Comparison of ENCODE assay signal across 8 cellular contexts in genomic region chr3:52770581-52771333, GRCh38. TPM values are rescaled to one million over a fixed set of nuclear protein-coding genes. Genes with fewer than 3 reads are reported as not detected.
DNase-seq lines count a peak whose midpoint lies in the region; ATAC-seq and TF ChIP-seq lines count a peak whose summit lies in the region.

TSS of gene NEK4 (minus strand) at chr3:52770940. CDS start at chr3:52770746, 194 bp downstream.

- no peaks in the 10 kb centered on the region for H4K20me1 ChIP-seq in DND-41 (ENCODE audit: insufficient read depth, low read length)

- peak within 1 kb of the TSS; percentile 87 for H2AFZ ChIP-seq in DND-41 (ENCODE audit: low read depth, low read length)

- 0 to 2% methylated on average over 14 to 18 of the region's 62 CpGs for WGBS in esophagus squamous epithelium, 2 donors

- TF ChIP-seq CTCF in DND-41 (IDR thresholded peaks at IDR 0.05; ENCODE audit: borderline replicate concordance, extremely low read depth, low read length, poor library complexity, severe bottlenecking) (peak; percentile 14), Peyer's patch (IDR thresholded peaks at IDR 0.05) (peak in 2 of 6 experiments; percentile 5 to 11), esophagus squamous epithelium (IDR thresholded peaks at IDR 0.05) (peak in 1 of 6 experiments; percentile 10)

- intact Hi-C loops in esophagus squamous epithelium (cut with DNase I) = no loop called here

- ATAC-seq in DND-41 (ENCODE audit: insufficient read depth, low read depth) (peak; percentile 95), GM21786 (IDR thresholded peaks at IDR 0.05; ENCODE audit: unreplicated experiment) (peak; percentile 97)

- H3K4me2 ChIP-seq in DND-41 (ENCODE audit: insufficient read depth, low read length) = peak within 1 kb of the TSS; percentile 70

- peak within 1 kb of the TSS; percentile 61 for H3K9ac ChIP-seq in DND-41 (ENCODE audit: low read depth, low read length)

- H3K4me1 ChIP-seq in DND-41 (ENCODE audit: insufficient read depth, low read length) (peaks cover 22% of the 10 kb centered on the region), Peyer's patch (peaks cover 0 to 16% (median 3%) of the 10 kb centered on the region in 4 donors), esophagus squamous epithelium (peaks cover 0 to 23% (median 15%) of the 10 kb centered on the region in 3 donors)

- H3K9me3 ChIP-seq in DND-41 (ENCODE audit: insufficient read depth, low read length, severe bottlenecking) = no peaks in the 10 kb centered on the region
- H3K9me3 ChIP-seq in KOPT-K1 (ENCODE audit: insufficient read depth, low read length, poor library complexity, severe bottlenecking) = no peaks in the 10 kb centered on the region
- no peaks in the 10 kb centered on the region for H3K9me3 ChIP-seq in Peyer's patch
- H3K9me3 ChIP-seq in esophagus squamous epithelium = no peaks in the 10 kb centered on the region

- DNase-seq in DND-41 = peak; percentile 88
- peak; percentile 87 to 96 (median 92) for DNase-seq in Peyer's patch
- DNase-seq in activated T-cell treated with anti-CD3 and anti-CD28 coated beads, Interleukin-2, amount 50 U/mL, for 48 hours = peak; percentile 92 to 93
- DNase-seq in esophagus squamous epithelium (lab: John Stamatoyannopoulos, UW) = peak; percentile 50
- DNase-seq in myocyte (ENCODE audit: low read depth) = peak; percentile 95
- peak; percentile 66 to 81 for DNase-seq in stimulated activated CD8-positive, alpha-beta memory T cell treated with anti-CD3 and anti-CD28 coated beads, Interleukin-7, amount 100 ng/mL, for 4 hours (ENCODE audit: low read depth in 2 of 2)

- H3K27ac ChIP-seq in DND-41 (ENCODE audit: low read length) (peak within 1 kb of the TSS; percentile 73), KOPT-K1 (ENCODE audit: low read depth, low read length, poor library complexity, severe bottlenecking) (peak within 1 kb of the TSS; percentile 84), Peyer's patch (peak within 1 kb of the TSS; percentile 59 to 79 (median 69)), esophagus squamous epithelium (peak within 1 kb of the TSS; percentile 73 to 83 (median 78))

- H3K4me3 ChIP-seq in DND-41 (ENCODE audit: low read depth in 1 of 2, low read length in 2 of 2) (peak within 1 kb of the TSS; percentile 36 to 67; a peak in 3 of 4 replicates), Peyer's patch (peak within 1 kb of the TSS; percentile 70 to 91 (median 76)), esophagus squamous epithelium (peak within 1 kb of the TSS; percentile 80 to 96 (median 89))

- peaks cover 21% of the 10 kb centered on the region for H3K79me2 ChIP-seq in DND-41 (ENCODE audit: insufficient read depth, low read length)

- no peaks in the 10 kb centered on the region for H3K27me3 ChIP-seq in DND-41 (ENCODE audit: insufficient read depth, low read length, poor library complexity)
- H3K27me3 ChIP-seq in Peyer's patch = no peaks in the 10 kb centered on the region
- no peaks in the 10 kb centered on the region for H3K27me3 ChIP-seq in esophagus squamous epithelium

- H3K36me3 ChIP-seq in DND-41 (ENCODE audit: insufficient read depth, low read length) (peaks cover 17% of the 10 kb centered on the region; the same call in 1 of the 2 replicates), KOPT-K1 (ENCODE audit: insufficient read depth, low read length) (peaks cover 25% of the 10 kb centered on the region), Peyer's patch (peaks cover 0 to 14% (median 0%) of the 10 kb centered on the region in 3 donors), esophagus squamous epithelium (peaks cover 0 to 28% (median 0%) of the 10 kb centered on the region in 3 donors)

- TF ChIP-seq POLR2A in Peyer's patch (IDR thresholded peaks at IDR 0.05) (peak; percentile 64 to 65), esophagus squamous epithelium (IDR thresholded peaks at IDR 0.05) (peak in 3 of 4 donors; percentile 34 to 50 (median 35))

RNA-seq across cellular contexts. Expression of gene NEK4, which starts in this region (rescaled TPM):
- total RNA-seq in Peyer's patch = 10 to 100 TPM; 16.5 to 39.6 (median 20.6) TPM
- 10 to 100 TPM in 3 of 4 donors, 1 to 10 TPM in 1; 8.0 to 16.6 (median 14.6) TPM for total RNA-seq in esophagus squamous epithelium
- 11.1 and 14.0 TPM in 2 replicates for total RNA-seq in myocyte
- 6.5 TPM for polyA plus RNA-seq in myocyte (2012)

Comparison
In these comparisons a context has a peak if more than half of its experiments do, and no peak if none do; other contexts are left out.
1. Peak in every context shown above with its lines: DNase-seq, ATAC-seq, H3K4me3 ChIP-seq and H3K27ac ChIP-seq.